14 cellular contexts compared by ENCODE assay signal in the genomic region with DNA sequence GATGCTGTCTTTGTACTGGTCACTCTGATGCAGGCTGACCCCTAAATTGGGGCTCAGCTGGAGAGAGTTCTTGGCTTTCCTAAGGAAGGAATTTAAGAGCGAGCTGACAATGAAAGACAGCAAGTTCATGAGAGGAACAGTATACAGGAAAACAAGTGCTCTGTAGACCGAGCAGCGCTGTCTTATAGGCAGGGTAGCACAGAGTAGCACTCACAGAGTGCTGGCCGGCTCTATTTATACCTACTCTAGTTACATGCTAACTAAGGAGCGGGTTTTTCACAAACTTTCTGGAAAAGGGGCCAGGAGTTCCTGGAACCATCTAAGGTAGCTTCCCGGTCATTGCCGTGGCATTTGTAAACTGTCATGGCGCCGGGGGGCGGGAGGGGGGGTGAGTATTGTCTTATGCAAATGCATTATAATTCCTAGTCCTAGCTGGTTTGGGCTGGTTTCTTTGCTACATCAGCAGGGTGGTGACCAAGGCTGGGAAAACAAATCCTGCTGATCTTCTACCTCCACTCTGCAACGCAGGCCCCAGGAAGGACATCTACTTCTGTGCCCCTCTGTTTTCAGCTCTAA.
"Had no signal": no experiment of that assay in that cellular context is flagged by ENCODE, and none has a peak within 500 bp of the region (broad histone marks: within the 10 kb centered on the region; RNA-seq: fewer than 3 reads in every experiment).

No MANE protein-coding gene starts in this region.

- H3K27ac ChIP-seq: brain microvascular endothelial cell, neural progenitor cell, pancreas, spleen, tibial nerve had no signal

- H3K4me3 ChIP-seq: neural progenitor cell, pancreas, spleen, tibial nerve had no signal

- H3K4me3 Mint-ChIP-seq: activated CD4-positive, alpha-beta memory T cell treated with anti-CD3 and anti-CD28 coated beads, Interleukin-2, amount 10 ng/mL, durations not matched to agents 7 days and 5 days; activated CD4-positive, alpha-beta T cell treated with anti-CD3 and anti-CD28 coated beads for 36 hours; activated naive CD8-positive, alpha-beta T cell treated with anti-CD3 and anti-CD28 coated beads for 36 hours; neural progenitor cell; stimulated activated memory B cell treated with anti-CD40 and anti-IgM and Interleukin-4, amounts not matched to agents 10 μg/mL and 1 μg/mL and 100 μg/mL, for 72 hours had no signal

- H3K9ac ChIP-seq: neural progenitor cell had no signal

- H3K4me2 ChIP-seq: neural progenitor cell had no signal

- H3K9me3 Mint-ChIP-seq: activated CD4-positive, alpha-beta memory T cell treated with anti-CD3 and anti-CD28 coated beads, Interleukin-2, amount 10 ng/mL, durations not matched to agents 7 days and 5 days; activated naive CD8-positive, alpha-beta T cell treated with anti-CD3 and anti-CD28 coated beads for 36 hours; neural progenitor cell; stimulated activated memory B cell treated with anti-CD40 and anti-IgM and Interleukin-4, amounts not matched to agents 10 μg/mL and 1 μg/mL and 100 μg/mL, for 72 hours had no signal

- H3K27me3 Mint-ChIP-seq: activated naive CD8-positive, alpha-beta T cell treated with anti-CD3 and anti-CD28 coated beads for 36 hours had no signal

- H3K27ac Mint-ChIP-seq: activated CD4-positive, alpha-beta memory T cell treated with anti-CD3 and anti-CD28 coated beads, Interleukin-2, amount 10 ng/mL, durations not matched to agents 7 days and 5 days; activated CD4-positive, alpha-beta T cell treated with anti-CD3 and anti-CD28 coated beads for 36 hours; activated naive CD8-positive, alpha-beta T cell treated with anti-CD3 and anti-CD28 coated beads for 36 hours; neural progenitor cell; stimulated activated memory B cell treated with anti-CD40 and anti-IgM and Interleukin-4, amounts not matched to agents 10 μg/mL and 1 μg/mL and 100 μg/mL, for 72 hours had no signal

- H3K36me3 ChIP-seq: brain microvascular endothelial cell, neural progenitor cell, pancreas, spleen, tibial nerve had no signal

- H3K9me3 ChIP-seq: pancreas, spleen, tibial nerve had no signal

- H2AFZ ChIP-seq: neural progenitor cell had no signal

- DNase-seq: activated CD4-positive, alpha-beta memory T cell treated with anti-CD3 and anti-CD28 coated beads, Interleukin-2, amount 10 ng/mL, durations not matched to agents 7 days and 5 days; activated CD4-positive, alpha-beta T cell treated with anti-CD3 and anti-CD28 coated beads for 36 hours; activated gamma-delta T cell treated with Interleukin-2 at 50 U/mL for 16 hours; activated naive CD8-positive, alpha-beta T cell treated with anti-CD3 and anti-CD28 coated beads for 36 hours; activated T-cell treated with anti-CD3 and anti-CD28 coated beads, Interleukin-2, amount 50 U/mL, for 48 hours; brain microvascular endothelial cell; foreskin fibroblast; spleen; stimulated activated CD4-positive, alpha-beta T cell treated with anti-CD3 and anti-CD28 coated beads, Interleukin-1b, Interleukin-23, amount 100 ng/mL, for 48 hours; T-helper 9 cell had no signal

- ATAC-seq: activated CD4-positive, alpha-beta T cell treated with anti-CD3 and anti-CD28 coated beads for 36 hours; stimulated activated memory B cell treated with anti-CD40 and anti-IgM and Interleukin-4, amounts not matched to agents 10 μg/mL and 1 μg/mL and 100 μg/mL, for 72 hours had no signal

- H3K36me3 Mint-ChIP-seq: activated naive CD8-positive, alpha-beta T cell treated with anti-CD3 and anti-CD28 coated beads for 36 hours; neural progenitor cell; stimulated activated memory B cell treated with anti-CD40 and anti-IgM and Interleukin-4, amounts not matched to agents 10 μg/mL and 1 μg/mL and 100 μg/mL, for 72 hours had no signal

- H3K4me1 Mint-ChIP-seq: stimulated activated memory B cell treated with anti-CD40 and anti-IgM and Interleukin-4, amounts not matched to agents 10 μg/mL and 1 μg/mL and 100 μg/mL, for 72 hours had no signal

- H3K27me3 ChIP-seq: brain microvascular endothelial cell, neural progenitor cell, pancreas, spleen, tibial nerve had no signal
